In the genomic region with DNA sequence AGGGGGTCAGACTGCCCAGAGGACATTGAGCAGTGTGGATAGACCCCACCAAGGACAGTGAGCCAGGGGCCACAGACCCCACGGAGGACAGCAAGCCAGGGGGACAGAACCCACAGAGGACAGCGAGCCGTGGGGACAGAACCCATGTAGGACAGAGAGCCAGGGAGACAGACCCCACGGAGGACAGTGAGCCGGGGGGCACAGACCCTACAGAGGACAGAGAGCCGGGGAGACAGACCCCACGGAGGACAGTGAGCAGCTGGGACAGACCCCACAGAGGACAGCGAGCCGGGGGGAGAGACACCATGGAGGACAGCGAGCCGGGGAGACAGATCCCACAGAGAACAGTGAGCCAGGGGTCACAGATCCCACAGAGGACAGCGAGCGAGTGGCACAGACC, we compare ENCODE assay signal across 18 cellular contexts.
"Had no signal": no experiment of that assay in that cellular context is flagged by ENCODE, and none has a peak within 500 bp of the region (broad histone marks: within the 10 kb centered on the region; RNA-seq: fewer than 3 reads in every experiment).

No MANE protein-coding gene starts in this region.

- H3K36me3 ChIP-seq: brain microvascular endothelial cell, transverse colon, vagina had no signal

- H3K27me3 ChIP-seq: hepatocyte, vagina had no signal

- H3K4me1 Mint-ChIP-seq: activated CD4-positive, alpha-beta memory T cell treated with anti-CD3 and anti-CD28 coated beads, Interleukin-2, amount 10 ng/mL, durations not matched to agents 7 days and 5 days; activated CD4-positive, alpha-beta T cell treated with anti-CD3 and anti-CD28 coated beads, Interleukin-2, amount 10 ng/mL, durations not matched to agents 24 days and 14 days; immature natural killer cell had no signal

- H3K27ac ChIP-seq: brain microvascular endothelial cell, foreskin keratinocyte, hepatocyte, transverse colon, vagina had no signal

- H3K4me3 ChIP-seq: hepatocyte, transverse colon, vagina had no signal

- H3K27me3 Mint-ChIP-seq: activated CD4-positive, alpha-beta memory T cell treated with anti-CD3 and anti-CD28 coated beads, Interleukin-2, amount 10 ng/mL, durations not matched to agents 7 days and 5 days; activated CD4-positive, alpha-beta T cell treated with anti-CD3 and anti-CD28 coated beads, Interleukin-2, amount 10 ng/mL, durations not matched to agents 24 days and 14 days; stimulated activated naive CD8-positive, alpha-beta T cell treated with anti-CD3 and anti-CD28 coated beads, Interleukin-15, Interleukin-2, amounts not matched to agents 100 ng/mL and 50 ng/mL, for 24 hours had no signal

- H3K4me1 ChIP-seq: foreskin keratinocyte had no signal

- ATAC-seq: activated naive CD4-positive, alpha-beta T cell treated with anti-CD3 and anti-CD28 coated beads, Interleukin-2, amount 50 U/mL, for 72 hours; foreskin keratinocyte; left ventricle myocardium superior; natural killer cell treated with Interleukin-12 subunit alpha and Interleukin-12 subunit beta and Interleukin-15 and Interleukin-18, amount 100 ng/mL, for 72 hours had no signal

- H3K9me3 Mint-ChIP-seq: activated CD4-positive, alpha-beta memory T cell treated with anti-CD3 and anti-CD28 coated beads, Interleukin-2, amount 10 ng/mL, durations not matched to agents 7 days and 5 days; activated CD4-positive, alpha-beta T cell treated with anti-CD3 and anti-CD28 coated beads, Interleukin-2, amount 10 ng/mL, durations not matched to agents 24 days and 14 days; activated naive CD4-positive, alpha-beta T cell treated with anti-CD3 and anti-CD28 coated beads, Interleukin-2, amount 50 U/mL, for 72 hours; natural killer cell treated with Interleukin-12 subunit alpha and Interleukin-12 subunit beta and Interleukin-15 and Interleukin-18, amount 100 ng/mL, for 72 hours; stimulated activated naive CD8-positive, alpha-beta T cell treated with anti-CD3 and anti-CD28 coated beads, Interleukin-15, Interleukin-2, amounts not matched to agents 100 ng/mL and 50 ng/mL, for 24 hours; T-helper 1 cell treated with Interleukin-12 subunit alpha and Interleukin-12 subunit beta and Interleukin-4 antibody, amounts not matched to agents 30 μg/mL and 1 μg/mL, for 36 hours had no signal

- DNase-seq: activated CD4-positive, alpha-beta memory T cell treated with anti-CD3 and anti-CD28 coated beads, Interleukin-2, amount 10 ng/mL, durations not matched to agents 7 days and 5 days; activated CD4-positive, alpha-beta T cell treated with anti-CD3 and anti-CD28 coated beads, Interleukin-2, amount 10 ng/mL, durations not matched to agents 24 days and 14 days; brain microvascular endothelial cell; caudate nucleus; dermis blood vessel endothelial cell; effector memory CD4-positive, alpha-beta T cell; foreskin keratinocyte; immature natural killer cell; left ventricle myocardium superior; stimulated activated CD4-positive, alpha-beta T cell treated with anti-CD3 and anti-CD28 coated beads, Interleukin-1b, Interleukin-23, amount 100 ng/mL, for 48 hours; substantia nigra; transverse colon had no signal

- H3K9me3 ChIP-seq: transverse colon, vagina had no signal

- H3K36me3 Mint-ChIP-seq: activated naive CD4-positive, alpha-beta T cell treated with anti-CD3 and anti-CD28 coated beads, Interleukin-2, amount 50 U/mL, for 72 hours; immature natural killer cell; natural killer cell treated with Interleukin-12 subunit alpha and Interleukin-12 subunit beta and Interleukin-15 and Interleukin-18, amount 100 ng/mL, for 72 hours had no signal

- H3K27ac Mint-ChIP-seq: activated CD4-positive, alpha-beta memory T cell treated with anti-CD3 and anti-CD28 coated beads, Interleukin-2, amount 10 ng/mL, durations not matched to agents 7 days and 5 days; activated CD4-positive, alpha-beta T cell treated with anti-CD3 and anti-CD28 coated beads, Interleukin-2, amount 10 ng/mL, durations not matched to agents 24 days and 14 days; activated naive CD4-positive, alpha-beta T cell treated with anti-CD3 and anti-CD28 coated beads, Interleukin-2, amount 50 U/mL, for 72 hours; immature natural killer cell; natural killer cell treated with Interleukin-12 subunit alpha and Interleukin-12 subunit beta and Interleukin-15 and Interleukin-18, amount 100 ng/mL, for 72 hours; stimulated activated naive CD8-positive, alpha-beta T cell treated with anti-CD3 and anti-CD28 coated beads, Interleukin-15, Interleukin-2, amounts not matched to agents 100 ng/mL and 50 ng/mL, for 24 hours; T-helper 1 cell treated with Interleukin-12 subunit alpha and Interleukin-12 subunit beta and Interleukin-4 antibody, amounts not matched to agents 30 μg/mL and 1 μg/mL, for 36 hours had no signal

- H3K4me3 Mint-ChIP-seq: activated CD4-positive, alpha-beta memory T cell treated with anti-CD3 and anti-CD28 coated beads, Interleukin-2, amount 10 ng/mL, durations not matched to agents 7 days and 5 days; activated CD4-positive, alpha-beta T cell treated with anti-CD3 and anti-CD28 coated beads, Interleukin-2, amount 10 ng/mL, durations not matched to agents 24 days and 14 days; immature natural killer cell; natural killer cell treated with Interleukin-12 subunit alpha and Interleukin-12 subunit beta and Interleukin-15 and Interleukin-18, amount 100 ng/mL, for 72 hours; stimulated activated naive CD8-positive, alpha-beta T cell treated with anti-CD3 and anti-CD28 coated beads, Interleukin-15, Interleukin-2, amounts not matched to agents 100 ng/mL and 50 ng/mL, for 24 hours; T-helper 1 cell treated with Interleukin-12 subunit alpha and Interleukin-12 subunit beta and Interleukin-4 antibody, amounts not matched to agents 30 μg/mL and 1 μg/mL, for 36 hours had no signal
